ENCODE assay signal across 27 cellular contexts in genomic region chr5:65152131-65152530, GRCh38.
A peak's percentile ranks its signal among the peaks of the same experiment; 100 is the strongest.
DNase-seq lines count a peak whose midpoint lies in the region; ATAC-seq and TF ChIP-seq lines count a peak whose summit lies in the region.
"Had no signal": no experiment of that assay in that cellular context is flagged by ENCODE, and none has a peak within 500 bp of the region (broad histone marks: within the 10 kb centered on the region; RNA-seq: fewer than 3 reads in every experiment).

No MANE protein-coding gene starts in this region.

- no peaks in the 10 kb centered on the region for H3K36me3 Mint-ChIP-seq in activated T-cell treated with anti-CD3 and anti-CD28 coated beads, Interleukin-2, amount 50 U/mL, for 72 hours (ENCODE audit: insufficient read depth in 2 of 2)
- H3K36me3 Mint-ChIP-seq: IgD-negative memory B cell had no signal

- no peak overlapping the region for H2AFZ ChIP-seq in mesenchymal stem cell (ENCODE audit: low read depth, low read length)

- H2BK120ac ChIP-seq in mesenchymal stem cell (ENCODE audit: low read depth, low read length) = no peak overlapping the region

- WGBS in mesenchymal stem cell = 86% methylated on average over 2 of the region's 2 CpGs

- no peak for ATAC-seq in activated T-cell treated with anti-CD3 and anti-CD28 coated beads, Interleukin-2, amount 50 U/mL, for 72 hours (replicated peaks in 1 of 2)
- ATAC-seq: activated T-cell treated with anti-CD3 and anti-CD28 coated beads, Interleukin-2, amount 50 U/mL, for 4 hours; left lung; Panc1 had no signal

- H3K4me2 ChIP-seq in mesenchymal stem cell (ENCODE audit: low read length, poor library complexity, severe bottlenecking) = no peak overlapping the region

- H3K4me3 Mint-ChIP-seq in activated T-cell treated with anti-CD3 and anti-CD28 coated beads, Interleukin-2, amount 50 U/mL, for 72 hours = no peak overlapping the region
- H3K4me3 Mint-ChIP-seq: activated T-cell treated with anti-CD3 and anti-CD28 coated beads, Interleukin-2, amount 50 U/mL, for 4 hours; central memory CD8-positive, alpha-beta T cell; IgD-negative memory B cell; mesothelial cell of epicardium had no signal

- H3K18ac ChIP-seq in mesenchymal stem cell (ENCODE audit: low read depth in 1 of 2, low read length in 2 of 2) = no peak overlapping the region

- no peaks in the 10 kb centered on the region for H3K4me1 ChIP-seq in mesenchymal stem cell (ENCODE audit: control insufficient read depth, insufficient read depth, low read depth, low read length)
- H3K4me1 ChIP-seq: ascending aorta, left lung, prostate gland, spleen, stomach, upper lobe of left lung had no signal

- H3K27ac ChIP-seq in mesenchymal stem cell (ENCODE audit: low read length, poor library complexity, severe bottlenecking) = no peak overlapping the region
- no peak overlapping the region for H3K27ac ChIP-seq in RWPE1
- no peak overlapping the region for H3K27ac ChIP-seq in coronary artery
- H3K27ac ChIP-seq: 22Rv1, ascending aorta, left lung, prostate gland, spleen, stomach, upper lobe of left lung had no signal

- no peak overlapping the region for H4K8ac ChIP-seq in mesenchymal stem cell (ENCODE audit: low read length)

- no peak overlapping the region for H3K23ac ChIP-seq in mesenchymal stem cell (ENCODE audit: low read length in 2 of 2)

- no peaks in the 10 kb centered on the region for H3K9me3 ChIP-seq in mesenchymal stem cell (ENCODE audit: control insufficient read depth, low read length)
- H3K9me3 ChIP-seq: ascending aorta, left lung, prostate gland, spleen, stomach, upper lobe of left lung had no signal

- no peak overlapping the region for H2BK15ac ChIP-seq in mesenchymal stem cell (ENCODE audit: low read depth, poor library complexity, severe bottlenecking)

- H3K27me3 ChIP-seq in mesenchymal stem cell (ENCODE audit: control insufficient read depth in 1 of 2, insufficient read depth in 1 of 2, low read length in 2 of 2) = no peaks in the 10 kb centered on the region
- H3K27me3 ChIP-seq: ascending aorta, left lung, spleen, stomach, upper lobe of left lung had no signal

- H3K27ac Mint-ChIP-seq in activated T-cell treated with anti-CD3 and anti-CD28 coated beads, Interleukin-2, amount 50 U/mL, for 72 hours = no peak overlapping the region
- H3K27ac Mint-ChIP-seq: IgD-negative memory B cell, mesothelial cell of epicardium had no signal

- TF ChIP-seq CTCF in RWPE1 (conservative IDR thresholded peaks at IDR 0.05; ENCODE audit: low read depth) = no peak
- TF ChIP-seq CTCF in coronary artery (IDR thresholded peaks at IDR 0.05) = no peak

- H3K14ac ChIP-seq in mesenchymal stem cell (ENCODE audit: low read length in 2 of 2) = no peak overlapping the region

- CTCF ChIA-PET in RWPE1 (lab: Yijun Ruan, JAX) = interaction anchor here (0.6 kb wide), 1 partner anchor 45 kb away, joined by 3 read pairs; no protein-coding TSS in a partner anchor

- peak overlapping the region; percentile 42 for H3K9ac ChIP-seq in mesenchymal stem cell (ENCODE audit: low read length)

- H3K9me3 Mint-ChIP-seq in activated T-cell treated with anti-CD3 and anti-CD28 coated beads, Interleukin-2, amount 50 U/mL, for 72 hours = no peaks in the 10 kb centered on the region
- H3K9me3 Mint-ChIP-seq: activated T-cell treated with anti-CD3 and anti-CD28 coated beads, Interleukin-2, amount 50 U/mL, for 4 hours; central memory CD8-positive, alpha-beta T cell; mesothelial cell of epicardium had no signal

- no peak overlapping the region for H4K91ac ChIP-seq in mesenchymal stem cell (ENCODE audit: low read length)

- peaks cover 0 to 39% of the 10 kb centered on the region in 2 experiments for H3K36me3 ChIP-seq in mesenchymal stem cell (ENCODE audit: control insufficient read depth in 1 of 2, insufficient read depth in 2 of 2, low read depth in 1 of 2, low read length in 2 of 2)
- H3K36me3 ChIP-seq: ascending aorta, left lung, prostate gland, spleen, stomach, upper lobe of left lung had no signal

- H2AK5ac ChIP-seq in mesenchymal stem cell (ENCODE audit: low read length, severe bottlenecking) = no peak overlapping the region

- POLR2A ChIA-PET in RWPE1 (lab: Yijun Ruan, JAX; ENCODE audit: low non-redundant PET) = no interaction called here

- DNase-seq in NCI-H1436 (lab: John Stamatoyannopoulos, UW) = peak; percentile 42
- no peak for DNase-seq in NCI-H1436 treated with DMSO at 0.1 percent for 48 hours (lab: John Stamatoyannopoulos, UW)
- DNase-seq in amniotic epithelial cell (ENCODE audit: low read depth) = peak; percentile 60
- no peak for DNase-seq in mesenchymal stem cell
- no peak for DNase-seq in epidermal melanocyte (ENCODE audit: insufficient read length, low spot score)
- no peak for DNase-seq in RWPE1 (ENCODE audit: low spot score)
- DNase-seq in coronary artery (ENCODE audit: low spot score) = no peak
- DNase-seq in activated T-cell treated with anti-CD3 and anti-CD28 coated beads, Interleukin-2, amount 50 U/mL, for 72 hours = no peak
- DNase-seq: activated naive CD4-positive, alpha-beta T cell treated with anti-CD3 and anti-CD28 coated beads, Interleukin-2, amount 50 U/mL, for 16 hours; activated T-cell treated with anti-CD3 and anti-CD28 coated beads, Interleukin-2, amount 50 U/mL, for 4 hours; C1 segment of cervical spinal cord; effector CD4-positive, alpha-beta T cell; head of caudate nucleus; left lung; NCI-H187; NCI-H446; spleen; stimulated activated CD4-positive, alpha-beta T cell treated with anti-CD3 and anti-CD28 coated beads, Interleukin-4, amount 100 ng/mL, for 4 hours; stomach; upper lobe of left lung had no signal

- H3K4me1 Mint-ChIP-seq in activated T-cell treated with anti-CD3 and anti-CD28 coated beads, Interleukin-2, amount 50 U/mL, for 72 hours (ENCODE audit: low read depth) = no peaks in the 10 kb centered on the region
- H3K4me1 Mint-ChIP-seq: central memory CD8-positive, alpha-beta T cell; IgD-negative memory B cell; mesothelial cell of epicardium had no signal

- H3K4me3 ChIP-seq in mesenchymal stem cell (ENCODE audit: insufficient read depth in 1 of 2, low read depth in 1 of 2, low read length in 2 of 2) = peak overlapping the region in 1 of 2 experiments; percentile 34
- no peak overlapping the region for H3K4me3 ChIP-seq in coronary artery
- H3K4me3 ChIP-seq: ascending aorta, left lung, prostate gland, spleen, stomach, upper lobe of left lung had no signal

- H3K4ac ChIP-seq in mesenchymal stem cell (ENCODE audit: low read depth in 1 of 2, low read length in 2 of 2) = no peak overlapping the region

- no peak overlapping the region for H2BK5ac ChIP-seq in mesenchymal stem cell (ENCODE audit: low read depth, low read length, poor library complexity, severe bottlenecking)

- no peak overlapping the region for H2BK12ac ChIP-seq in mesenchymal stem cell (ENCODE audit: low read length in 2 of 2)

- no peaks in the 10 kb centered on the region for H3K79me1 ChIP-seq in mesenchymal stem cell (replicated peaks; ENCODE audit: low read length, poor library complexity, severe bottlenecking)

- no peaks in the 10 kb centered on the region for H3K27me3 Mint-ChIP-seq in activated T-cell treated with anti-CD3 and anti-CD28 coated beads, Interleukin-2, amount 50 U/mL, for 72 hours (ENCODE audit: low read depth)
- H3K27me3 Mint-ChIP-seq: central memory CD8-positive, alpha-beta T cell; IgD-negative memory B cell had no signal

Comparison
In these comparisons a context has a peak if more than half of its experiments do, and no peak if none do; other contexts are left out.
1. DNase-seq: peak in NCI-H1436 (single experiment) and amniotic epithelial cell (single experiment); none in NCI-H1436 treated with DMSO at 0.1 percent for 48 hours (single experiment), mesenchymal stem cell (single experiment), epidermal melanocyte (single experiment), RWPE1 (single experiment), coronary artery (single experiment) and activated T-cell treated with anti-CD3 and anti-CD28 coated beads, Interleukin-2, amount 50 U/mL, for 72 hours (0 of 2).